Comparison of ENCODE assay signal across 8 cellular contexts in genomic region chr5:154646841-154647759, GRCh38.
A peak's percentile ranks its signal among the peaks of the same experiment; 100 is the strongest.
DNase-seq lines count a peak whose midpoint lies in the region; ATAC-seq and TF ChIP-seq lines count a peak whose summit lies in the region.
"Had no signal": no experiment of that assay in that cellular context is flagged by ENCODE, and none has a peak within 500 bp of the region (broad histone marks: within the 10 kb centered on the region; RNA-seq: fewer than 3 reads in every experiment).

No MANE protein-coding gene starts in this region.

- TF ChIP-seq CTCF in fibroblast of villous mesenchyme (IDR thresholded peaks at IDR 0.05; ENCODE audit: insufficient read depth, low read depth, low read length): no peak

- H3K79me1 ChIP-seq in neuronal stem cell (ENCODE audit: low read depth, low read length): no peaks in the 10 kb centered on the region

- peak overlapping the region; percentile 2 for H2AK5ac ChIP-seq in neuronal stem cell (ENCODE audit: low read depth, low read length)

- H3K23ac ChIP-seq in neuronal stem cell (ENCODE audit: low read depth, low read length, poor library complexity): peak overlapping the region; percentile 85

- peak overlapping the region; percentile 66 for H3K4me2 ChIP-seq in neuronal stem cell (ENCODE audit: insufficient read depth, low read length, poor library complexity, severe bottlenecking)

- ATAC-seq in GM18907 (IDR thresholded peaks at IDR 0.05; ENCODE audit: unreplicated experiment): peak; percentile 80
- ATAC-seq in HG02870 (IDR thresholded peaks at IDR 0.05; ENCODE audit: unreplicated experiment): peak; percentile 35

- H3K4me3 ChIP-seq in fibroblast of villous mesenchyme (ENCODE audit: low read depth, low read length): peak overlapping the region; percentile 9
- H3K4me3 ChIP-seq in neuronal stem cell (ENCODE audit: low read length in 2 of 2): peak overlapping the region in 1 of 2 donors; percentile 58
- H3K4me3 ChIP-seq: SK-N-MC had no signal

- peaks cover 0 to 9% of the 10 kb centered on the region in 2 donors for H3K4me1 ChIP-seq in neuronal stem cell (ENCODE audit: control insufficient read depth in 2 of 2, insufficient read depth in 1 of 2, low read depth in 1 of 2, low read length in 2 of 2)

- H3K18ac ChIP-seq in neuronal stem cell (ENCODE audit: low read length): peak overlapping the region; percentile 92

- H2AFZ ChIP-seq in neuronal stem cell (ENCODE audit: low read length): peak overlapping the region; percentile 68

- H3K36me3 ChIP-seq in neuronal stem cell (replicated peaks in 1 of 2; ENCODE audit: control insufficient read depth in 2 of 2, insufficient read depth in 2 of 2, low read length in 2 of 2): no peaks in the 10 kb centered on the region

- no peak overlapping the region for H2BK5ac ChIP-seq in neuronal stem cell (ENCODE audit: low read length)

- H3K27ac ChIP-seq in neuronal stem cell (replicated peaks; ENCODE audit: low read length): no peak overlapping the region
- H3K27ac ChIP-seq: SK-N-MC had no signal

- no peak overlapping the region for H2BK12ac ChIP-seq in neuronal stem cell (ENCODE audit: low read length)

- DNase-seq in activated CD8-positive, alpha-beta memory T cell treated with anti-CD3 and anti-CD28 coated beads, Interleukin-2, amount 50 U/mL, for 1 hour (ENCODE audit: extremely low read depth): peak; percentile 9
- peak; percentile 21 for DNase-seq in fibroblast of villous mesenchyme (ENCODE audit: low read depth)
- DNase-seq in neuronal stem cell (ENCODE audit: low spot score): no peak
- DNase-seq in H4 (ENCODE audit: low spot score): no peak
- DNase-seq in NCI-H128 (lab: John Stamatoyannopoulos, UW; ENCODE audit: unreplicated experiment): no peak

- no peak overlapping the region for H2BK120ac ChIP-seq in neuronal stem cell (ENCODE audit: low read depth, low read length)

- no CpG with 5 or more reads among the region's 55 CpGs for WGBS in neuronal stem cell (ENCODE audit: extremely low coverage in 2 of 2, insufficient read length in 2 of 2, insufficient replicate concordance in 1 of 2), 2 donors

- no peak overlapping the region for H4K91ac ChIP-seq in neuronal stem cell (ENCODE audit: low read depth, low read length, poor library complexity)

- no peak overlapping the region for H4K8ac ChIP-seq in neuronal stem cell (ENCODE audit: low read depth, low read length)

- peak overlapping the region; percentile 82 for H3K14ac ChIP-seq in neuronal stem cell (ENCODE audit: low read length)

- H2BK15ac ChIP-seq in neuronal stem cell (ENCODE audit: low read length): peak overlapping the region; percentile 62

- H3K9me3 ChIP-seq in neuronal stem cell (replicated peaks in 1 of 2; ENCODE audit: control insufficient read depth in 2 of 2, insufficient read depth in 1 of 2, low read depth in 1 of 2, low read length in 2 of 2): peaks cover 0 to 2% of the 10 kb centered on the region in 2 donors

- H3K9ac ChIP-seq in neuronal stem cell (ENCODE audit: low read depth, low read length, poor library complexity): peak overlapping the region; percentile 77

- H3K4ac ChIP-seq in neuronal stem cell (ENCODE audit: low read length): peak overlapping the region; percentile 66

- peaks cover 0 to 19% (median 18%) of the 10 kb centered on the region in 3 experiments for H3K27me3 ChIP-seq in neuronal stem cell (ENCODE audit: control insufficient read depth in 3 of 3, insufficient read depth in 3 of 3, low read depth in 1 of 3, low read length in 3 of 3)

Comparison
In these comparisons a context has a peak if more than half of its experiments do, and no peak if none do; other contexts are left out.
1. DNase-seq: peak in activated CD8-positive, alpha-beta memory T cell treated with anti-CD3 and anti-CD28 coated beads, Interleukin-2, amount 50 U/mL, for 1 hour (single experiment) and fibroblast of villous mesenchyme (single experiment); none in neuronal stem cell (single experiment), H4 (single experiment) and NCI-H128 (single experiment).